Comparison of ENCODE assay signal across 8 cellular contexts in the genomic region with DNA sequence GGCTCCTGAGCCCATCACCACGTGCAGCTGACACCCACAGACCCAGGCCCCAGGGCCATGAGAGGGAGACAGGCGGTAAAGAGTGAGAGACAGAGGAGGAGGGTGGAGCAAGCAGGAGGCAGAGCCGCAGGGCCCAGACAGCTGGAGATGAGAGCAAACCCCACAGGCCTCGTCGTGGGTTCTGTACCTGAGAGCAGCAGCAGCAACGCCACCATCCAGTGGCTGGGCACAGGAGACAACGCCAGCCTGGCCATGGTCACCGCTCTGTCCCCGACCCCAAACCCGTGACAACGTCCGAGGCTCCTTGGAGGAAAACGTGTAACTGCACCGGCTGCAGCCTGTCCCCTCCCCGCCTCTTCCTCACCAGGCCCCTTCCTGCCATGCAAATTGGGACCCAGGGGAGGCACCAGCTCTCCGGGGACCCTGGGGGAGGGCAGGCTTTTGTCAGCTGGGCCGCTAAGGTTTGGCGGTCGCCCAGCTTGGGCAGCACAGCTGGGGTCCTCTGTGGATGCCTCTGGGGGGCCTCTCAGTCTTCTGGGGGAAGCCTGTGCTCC. TPM values are rescaled to one million over a fixed set of nuclear protein-coding genes. Genes with fewer than 3 reads are reported as not detected.
DNase-seq lines count a peak whose midpoint lies in the region; ATAC-seq and TF ChIP-seq lines count a peak whose summit lies in the region.

A gene (minus strand): TSS at position 324 of the 554 bp plus-strand sequence. CDS start 70 bp downstream, at position 254.

- H3K9me3 ChIP-seq in MM.1S (replicated peaks; ENCODE audit: insufficient read depth, low read length) (no peaks in the 10 kb centered on the region), prostate gland (no peaks in the 10 kb centered on the region), BE2C (no peaks in the 10 kb centered on the region)

- no peaks in the 10 kb centered on the region for H3K36me3 Mint-ChIP-seq in chondrocyte (ENCODE audit: low read depth)

- H3K4me1 ChIP-seq in MM.1S (ENCODE audit: low read length) (peaks cover 5% of the 10 kb centered on the region; the same call in 1 of the 2 replicates), prostate gland (replicated peaks) (no peaks in the 10 kb centered on the region), BE2C (no peaks in the 10 kb centered on the region)

- no peaks in the 10 kb centered on the region for H3K9me2 ChIP-seq in MM.1S (replicated peaks; ENCODE audit: insufficient read depth, low read length)

- H3K4me3 Mint-ChIP-seq in chondrocyte (ENCODE audit: unreplicated experiment) = no peak within 1 kb of the TSS

- DNase-seq in MM.1S = peak; percentile 29
- DNase-seq in chondrocyte (ENCODE audit: low spot score) = no peak
- DNase-seq in stimulated activated CD8-positive, alpha-beta memory T cell treated with anti-CD3 and anti-CD28 coated beads, Interleukin-15, amount 100 ng/mL, for 48 hours (ENCODE audit: low read depth in 2 of 2) = peak; percentile 13 to 18
- no peak for DNase-seq in NCI-H345 treated with DMSO at 0.1 percent for 48 hours (lab: John Stamatoyannopoulos, UW; ENCODE audit: unreplicated experiment)
- DNase-seq in prostate gland (ENCODE audit: low spot score) = no peak
- no peak for DNase-seq in BE2C

- no peaks in the 10 kb centered on the region for H3K36me3 ChIP-seq in MM.1S (replicated peaks; ENCODE audit: insufficient read depth, low read length)
- H3K36me3 ChIP-seq in prostate gland = no peaks in the 10 kb centered on the region
- H3K36me3 ChIP-seq in BE2C = no peaks in the 10 kb centered on the region

- peak within 1 kb of the TSS; percentile 51; the same call in 1 of the 2 replicates for H3K9ac ChIP-seq in MM.1S (ENCODE audit: low read length)

- H3K4me3 ChIP-seq in MM.1S (ENCODE audit: low read length) (peak within 1 kb of the TSS; percentile 67), prostate gland (no peak within 1 kb of the TSS), BE2C (ENCODE audit: low read depth, low read length) (no peak within 1 kb of the TSS)

- peaks cover 14% of the 10 kb centered on the region for H3K27me3 Mint-ChIP-seq in chondrocyte (ENCODE audit: low read depth)

- no peak within 1 kb of the TSS for H3K27ac ChIP-seq in MM.1S (ENCODE audit: low read length)
- H3K27ac ChIP-seq in prostate gland = no peak within 1 kb of the TSS

- 80% methylated on average over 19 of the region's 19 CpGs for WGBS in prostate gland

- no peak for TF ChIP-seq CTCF in MM.1S (IDR thresholded peaks at IDR 0.05; ENCODE audit: low read length)
- TF ChIP-seq CTCF in chondrocyte (IDR thresholded peaks at IDR 0.05) = no peak
- TF ChIP-seq CTCF in prostate gland (IDR thresholded peaks at IDR 0.05) = no peak
- no peak for TF ChIP-seq CTCF in BE2C (IDR thresholded peaks at IDR 0.05; ENCODE audit: low read depth, low read length)

- peak; percentile 92 for TF ChIP-seq POLR2A in GM10847 (IDR thresholded peaks at IDR 0.05; ENCODE audit: extremely low read depth, insufficient read length)
- TF ChIP-seq POLR2A in prostate gland (IDR thresholded peaks at IDR 0.05) = no peak

- H3K9me3 Mint-ChIP-seq in chondrocyte (ENCODE audit: low read depth) = no peaks in the 10 kb centered on the region

- ATAC-seq in GM21529 (IDR thresholded peaks at IDR 0.05; ENCODE audit: unreplicated experiment) = peak; percentile 70

- peak within 1 kb of the TSS; percentile 45 for H3K27ac Mint-ChIP-seq in chondrocyte (ENCODE audit: unreplicated experiment)

- no peaks in the 10 kb centered on the region for H3K79me2 ChIP-seq in MM.1S (ENCODE audit: low read length)

- intact Hi-C loops in prostate gland (cut with DNase I) = no loop called here

- peak within 1 kb of the TSS; percentile 81 for H2AFZ ChIP-seq in MM.1S (ENCODE audit: low read length)

- H3K27me3 ChIP-seq in MM.1S (replicated peaks; ENCODE audit: insufficient read depth, low read length) = no peaks in the 10 kb centered on the region
- H3K27me3 ChIP-seq in prostate gland (replicated peaks; ENCODE audit: insufficient read depth) = no peaks in the 10 kb centered on the region
- no peaks in the 10 kb centered on the region for H3K27me3 ChIP-seq in BE2C

- H3K4me2 ChIP-seq in MM.1S (ENCODE audit: low read depth, low read length) = peak within 1 kb of the TSS; percentile 85

- no peaks in the 10 kb centered on the region for H3F3A ChIP-seq in MM.1S (ENCODE audit: insufficient read depth, low read length)

- H4K20me1 ChIP-seq in MM.1S (ENCODE audit: insufficient read depth, low read length) = no peaks in the 10 kb centered on the region

- no peaks in the 10 kb centered on the region for H3K4me1 Mint-ChIP-seq in chondrocyte (ENCODE audit: low read depth)

RNA-seq across cellular contexts. Expression of the gene that starts here (rescaled TPM):
- total RNA-seq in chondrocyte (not detected in 3 replicates), prostate gland (1 to 10 TPM; 1.6 to 2.2 TPM)
- polyA plus RNA-seq in BE2C (2012; ENCODE audit: insufficient read depth, insufficient read length, low read depth) = 1.6 TPM

Comparison
In these comparisons a context has a peak if more than half of its experiments do, and no peak if none do; other contexts are left out.
1. DNase-seq: peak in MM.1S (single experiment) and stimulated activated CD8-positive, alpha-beta memory T cell treated with anti-CD3 and anti-CD28 coated beads, Interleukin-15, amount 100 ng/mL, for 48 hours (2 of 2); none in chondrocyte (single experiment), NCI-H345 treated with DMSO at 0.1 percent for 48 hours (single experiment), prostate gland (single experiment) and BE2C (single experiment).